Comparison of ENCODE assay signal across 1 cellular context in the genomic region with DNA sequence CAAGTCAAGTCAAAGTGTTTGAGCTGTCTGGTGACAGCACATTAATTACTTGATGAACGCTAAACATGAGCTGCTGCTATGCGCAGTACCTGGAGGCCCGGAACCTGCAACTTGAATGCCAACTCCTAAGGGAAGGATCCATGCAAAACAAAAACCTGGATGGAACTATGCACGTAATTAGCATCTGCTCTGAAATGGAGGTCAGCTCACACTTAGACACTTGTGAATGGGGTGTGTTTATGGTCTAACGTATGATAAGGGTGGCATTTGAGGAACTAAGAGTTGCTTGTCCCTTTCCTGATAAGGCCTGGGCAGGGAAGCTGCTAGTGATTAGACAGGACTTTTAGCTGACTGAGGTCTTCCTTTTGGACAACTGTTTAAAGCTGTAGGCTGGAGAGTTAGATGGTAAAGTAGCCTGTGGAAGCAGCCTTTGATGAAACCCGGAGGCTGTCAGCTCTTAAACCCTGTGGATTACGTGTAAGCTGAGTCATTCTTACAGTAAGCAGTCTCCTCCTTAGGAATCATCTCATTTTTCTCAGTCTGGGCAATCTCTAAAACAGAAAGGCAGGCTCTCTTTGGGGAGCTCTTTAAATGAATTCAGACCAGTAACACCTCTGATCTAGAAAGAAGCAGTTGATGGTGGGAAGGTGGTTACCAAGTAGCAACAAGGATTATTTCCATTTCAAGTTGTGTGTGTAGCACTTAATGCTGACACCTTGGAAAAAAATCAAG.
TF ChIP-seq lines count a peak whose summit lies in the region.

No MANE protein-coding gene starts in this region.

TF ChIP-seq in HepG2, 621 proteins besides CTCF, POLR2A, EP300 and RAD21 (continued from another document):
- TF ChIP-seq, protein P1, sequence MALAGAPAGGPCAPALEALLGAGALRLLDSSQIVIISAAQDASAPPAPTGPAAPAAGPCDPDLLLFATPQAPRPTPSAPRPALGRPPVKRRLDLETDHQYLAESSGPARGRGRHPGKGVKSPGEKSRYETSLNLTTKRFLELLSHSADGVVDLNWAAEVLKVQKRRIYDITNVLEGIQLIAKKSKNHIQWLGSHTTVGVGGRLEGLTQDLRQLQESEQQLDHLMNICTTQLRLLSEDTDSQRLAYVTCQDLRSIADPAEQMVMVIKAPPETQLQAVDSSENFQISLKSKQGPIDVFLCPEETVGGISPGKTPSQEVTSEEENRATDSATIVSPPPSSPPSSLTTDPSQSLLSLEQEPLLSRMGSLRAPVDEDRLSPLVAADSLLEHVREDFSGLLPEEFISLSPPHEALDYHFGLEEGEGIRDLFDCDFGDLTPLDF (CRISPR knock-in tag; IDR thresholded peaks at IDR 0.05): no peak
- TF ChIP-seq MAFK (conservative IDR thresholded peaks at IDR 0.05 in 1 of 2, IDR thresholded peaks at IDR 0.05 in 1 of 2; ENCODE audit: low read length in 2 of 2) (0 out of 4 replicates have a peak, but pooled peaks of 1 of the 2 experiments have one; percentile 7), NR2F6 (IDR thresholded peaks at IDR 0.05) (no peak), NR2F6 (CRISPR knock-in tag; IDR thresholded peaks at IDR 0.05) (no peak), ZNF83 (CRISPR knock-in tag; IDR thresholded peaks at IDR 0.05; ENCODE audit: borderline replicate concordance) (no peak), ZNF510 (CRISPR knock-in tag; IDR thresholded peaks at IDR 0.05; ENCODE audit: low read depth) (no peak)
- TF ChIP-seq, protein P2, sequence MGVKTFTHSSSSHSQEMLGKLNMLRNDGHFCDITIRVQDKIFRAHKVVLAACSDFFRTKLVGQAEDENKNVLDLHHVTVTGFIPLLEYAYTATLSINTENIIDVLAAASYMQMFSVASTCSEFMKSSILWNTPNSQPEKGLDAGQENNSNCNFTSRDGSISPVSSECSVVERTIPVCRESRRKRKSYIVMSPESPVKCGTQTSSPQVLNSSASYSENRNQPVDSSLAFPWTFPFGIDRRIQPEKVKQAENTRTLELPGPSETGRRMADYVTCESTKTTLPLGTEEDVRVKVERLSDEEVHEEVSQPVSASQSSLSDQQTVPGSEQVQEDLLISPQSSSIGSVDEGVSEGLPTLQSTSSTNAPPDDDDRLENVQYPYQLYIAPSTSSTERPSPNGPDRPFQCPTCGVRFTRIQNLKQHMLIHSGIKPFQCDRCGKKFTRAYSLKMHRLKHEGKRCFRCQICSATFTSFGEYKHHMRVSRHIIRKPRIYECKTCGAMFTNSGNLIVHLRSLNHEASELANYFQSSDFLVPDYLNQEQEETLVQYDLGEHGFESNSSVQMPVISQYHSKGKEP (CRISPR knock-in tag; IDR thresholded peaks at IDR 0.05): no peak
